22 cellular contexts compared by ENCODE assay signal in the genomic region with DNA sequence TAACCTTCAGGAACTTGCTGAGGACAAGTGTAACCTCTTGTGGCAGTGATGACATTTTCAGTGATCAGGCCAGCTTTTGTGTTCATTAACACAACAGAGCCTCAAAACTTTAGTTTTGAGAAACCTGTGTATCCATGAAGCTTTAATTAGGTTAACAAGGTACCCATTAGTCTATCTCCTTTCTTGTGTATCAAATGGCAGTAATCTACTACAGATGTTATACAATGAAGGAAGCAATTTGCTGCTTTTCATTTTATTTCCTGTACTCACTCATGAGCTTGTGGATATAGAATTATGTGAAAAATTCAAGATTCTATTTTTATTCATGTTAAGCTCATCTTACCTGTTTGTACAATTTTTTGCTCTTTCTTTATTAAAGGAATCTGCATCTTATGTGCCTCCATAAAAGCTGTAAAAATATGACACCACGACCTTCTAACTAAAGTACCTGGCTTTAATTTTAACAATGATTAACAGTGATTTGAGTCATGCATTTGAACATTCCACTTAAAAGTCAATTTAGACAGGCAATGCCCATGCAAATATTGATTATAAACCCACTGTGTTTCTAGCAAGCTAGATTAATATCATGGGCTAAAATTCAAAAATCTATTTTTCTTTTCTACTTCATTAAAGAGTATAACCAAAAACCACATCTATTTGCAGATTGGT.
"Had no signal": no experiment of that assay in that cellular context is flagged by ENCODE, and none has a peak within 500 bp of the region (broad histone marks: within the 10 kb centered on the region; RNA-seq: fewer than 3 reads in every experiment).

No MANE protein-coding gene starts in this region.

- H3K4me1 ChIP-seq: esophagus squamous epithelium, gastroesophageal sphincter, right atrium auricular region, testis, tibial nerve had no signal

- H3K27ac ChIP-seq: esophagus squamous epithelium, gastroesophageal sphincter, left ventricle myocardium inferior, neutrophil, right atrium auricular region, sigmoid colon, skin epidermis, testis, tibial nerve had no signal

- H3K9me3 Mint-ChIP-seq: nephron progenitor cell had no signal

- H3K4me3 ChIP-seq: esophagus squamous epithelium, gastroesophageal sphincter, left ventricle myocardium inferior, lung, right atrium auricular region, sigmoid colon, skin epidermis, testis, tibial nerve had no signal

- H3K4me1 Mint-ChIP-seq: immature natural killer cell; naive B cell; stimulated activated naive B cell treated with anti-CD40 and anti-IgM and Interleukin-4, amounts not matched to agents 10 μg/mL and 1 μg/mL and 100 μg/mL, for 72 hours; stimulated activated naive CD8-positive, alpha-beta T cell treated with anti-CD3 and anti-CD28 coated beads, Interleukin-15, amount 100 ng/mL, for 72 hours had no signal

- H3K27me3 Mint-ChIP-seq: stimulated activated naive CD8-positive, alpha-beta T cell treated with anti-CD3 and anti-CD28 coated beads, Interleukin-15, amount 100 ng/mL, for 72 hours had no signal

- H3K4me3 Mint-ChIP-seq: immature natural killer cell; naive B cell; nephron progenitor cell; stimulated activated naive B cell treated with anti-CD40 and anti-IgM and Interleukin-4, amounts not matched to agents 10 μg/mL and 1 μg/mL and 100 μg/mL, for 72 hours; stimulated activated naive CD8-positive, alpha-beta T cell treated with anti-CD3 and anti-CD28 coated beads, Interleukin-15, amount 100 ng/mL, for 72 hours had no signal

- H3K36me3 Mint-ChIP-seq: immature natural killer cell; stimulated activated naive B cell treated with anti-CD40 and anti-IgM and Interleukin-4, amounts not matched to agents 10 μg/mL and 1 μg/mL and 100 μg/mL, for 72 hours had no signal

- DNase-seq: effector memory CD4-positive, alpha-beta T cell; esophagus squamous epithelium; glutamatergic neuron; immature natural killer cell; left cardiac atrium; left ventricle myocardium inferior; mesenchymal stem cell; naive B cell; nephron progenitor cell; posterior cingulate gyrus; sigmoid colon; stimulated activated CD4-positive, alpha-beta T cell treated with anti-CD3 and anti-CD28 coated beads, Interleukin-2, amount 100 ng/mL, for 24 hours; stimulated activated CD4-positive, alpha-beta T cell treated with anti-CD3 and anti-CD28 coated beads, Interleukin-4, amount 100 ng/mL, for 4 hours; stimulated activated naive B cell treated with anti-CD40 and anti-IgM and Interleukin-4, amounts not matched to agents 10 μg/mL and 1 μg/mL and 100 μg/mL, for 72 hours; stimulated activated naive CD8-positive, alpha-beta T cell treated with anti-CD3 and anti-CD28 coated beads, Interleukin-15, amount 100 ng/mL, for 72 hours; testis had no signal

- H3K27me3 ChIP-seq: esophagus squamous epithelium, gastroesophageal sphincter, neutrophil, right atrium auricular region, sigmoid colon, testis, tibial nerve had no signal

- H3K27ac Mint-ChIP-seq: immature natural killer cell; nephron progenitor cell; stimulated activated naive B cell treated with anti-CD40 and anti-IgM and Interleukin-4, amounts not matched to agents 10 μg/mL and 1 μg/mL and 100 μg/mL, for 72 hours; stimulated activated naive CD8-positive, alpha-beta T cell treated with anti-CD3 and anti-CD28 coated beads, Interleukin-15, amount 100 ng/mL, for 72 hours had no signal

- H3K36me3 ChIP-seq: esophagus squamous epithelium, gastroesophageal sphincter, left ventricle myocardium inferior, neutrophil, right atrium auricular region, sigmoid colon, tibial nerve had no signal

- H3K9me3 ChIP-seq: esophagus squamous epithelium, gastroesophageal sphincter, left ventricle myocardium inferior, neutrophil, right atrium auricular region, sigmoid colon, testis, tibial nerve had no signal

- ATAC-seq: gastroesophageal sphincter; left cardiac atrium; stimulated activated naive B cell treated with anti-CD40 and anti-IgM and Interleukin-4, amounts not matched to agents 10 μg/mL and 1 μg/mL and 100 μg/mL, for 72 hours; stimulated activated naive CD8-positive, alpha-beta T cell treated with anti-CD3 and anti-CD28 coated beads, Interleukin-15, amount 100 ng/mL, for 72 hours had no signal
